32 cellular contexts compared by ENCODE assay signal in the genomic region with DNA sequence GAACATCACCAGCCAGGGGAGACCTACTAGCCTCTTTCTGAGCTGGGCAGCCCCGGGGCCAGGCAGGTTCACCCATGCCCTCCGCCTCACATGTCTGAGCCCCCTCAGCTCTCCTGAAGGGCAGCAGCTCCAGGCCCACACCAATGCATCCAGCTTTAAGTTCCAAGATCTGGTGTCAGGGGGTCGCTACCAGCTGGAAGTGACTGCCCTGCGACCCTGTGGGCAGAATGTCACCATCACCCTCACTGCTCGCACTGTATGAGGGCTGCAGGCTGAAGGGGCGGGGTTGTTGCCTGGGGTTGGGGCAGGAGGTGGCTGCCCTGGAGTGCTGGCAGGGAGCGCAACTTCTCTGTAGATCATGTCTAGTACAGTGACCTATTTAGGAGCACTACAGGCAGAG. TPM values are rescaled to one million over a fixed set of nuclear protein-coding genes. Genes with fewer than 3 reads are reported as not detected.
"Had no signal": no experiment of that assay in that cellular context is flagged by ENCODE, and none has a peak within 500 bp of the region (broad histone marks: within the 10 kb centered on the region; RNA-seq: fewer than 3 reads in every experiment).

No MANE protein-coding gene starts in this region.

- H2AFZ ChIP-seq: parathyroid adenoma had no signal

- H3K36me3 Mint-ChIP-seq: naive B cell; naive thymus-derived CD8-positive, alpha-beta T cell; natural killer cell treated with Interleukin-12 subunit alpha and Interleukin-12 subunit beta and Interleukin-15 and Interleukin-18, amount 100 ng/mL, for 72 hours; stimulated activated naive B cell treated with anti-CD40 and anti-IgM and Interleukin-4, amounts not matched to agents 10 μg/mL and 1 μg/mL and 100 μg/mL, for 72 hours had no signal

- H3K4me1 Mint-ChIP-seq: neural crest cell had no signal

- H3K9me3 Mint-ChIP-seq: naive B cell; naive thymus-derived CD8-positive, alpha-beta T cell; natural killer cell treated with Interleukin-12 subunit alpha and Interleukin-12 subunit beta and Interleukin-15 and Interleukin-18, amount 100 ng/mL, for 72 hours; nephron progenitor cell; neural crest cell; stimulated activated effector memory CD8-positive, alpha-beta T cell treated with anti-CD3 and anti-CD28 coated beads, Interleukin-12 subunit alpha, Interleukin-12 subunit beta, amount 100 ng/mL, for 72 hours; stimulated activated naive B cell treated with anti-CD40 and anti-IgM and Interleukin-4, amounts not matched to agents 10 μg/mL and 1 μg/mL and 100 μg/mL, for 72 hours; stimulated activated naive CD8-positive, alpha-beta T cell treated with anti-CD3 and anti-CD28 coated beads, Interleukin-15, Interleukin-2, amounts not matched to agents 100 ng/mL and 50 ng/mL, for 24 hours had no signal

- H3K9ac ChIP-seq: parathyroid adenoma had no signal

- H3K27me3 Mint-ChIP-seq: naive thymus-derived CD8-positive, alpha-beta T cell; natural killer cell treated with Interleukin-12 subunit alpha and Interleukin-12 subunit beta and Interleukin-15 and Interleukin-18, amount 100 ng/mL, for 72 hours; stimulated activated naive CD8-positive, alpha-beta T cell treated with anti-CD3 and anti-CD28 coated beads, Interleukin-15, Interleukin-2, amounts not matched to agents 100 ng/mL and 50 ng/mL, for 24 hours had no signal

- ATAC-seq: naive thymus-derived CD8-positive, alpha-beta T cell; natural killer cell treated with Interleukin-12 subunit alpha and Interleukin-12 subunit beta and Interleukin-15 and Interleukin-18, amount 100 ng/mL, for 72 hours; stimulated activated effector memory CD8-positive, alpha-beta T cell treated with anti-CD3 and anti-CD28 coated beads, Interleukin-12 subunit alpha, Interleukin-12 subunit beta, amount 100 ng/mL, for 72 hours; stimulated activated naive B cell treated with anti-CD40 and anti-IgM and Interleukin-4, amounts not matched to agents 10 μg/mL and 1 μg/mL and 100 μg/mL, for 72 hours had no signal

- H3K4me3 ChIP-seq: ovary, psoas muscle, skin epidermis, smooth muscle cell, spleen, stomach, thoracic aorta, thyroid gland, upper lobe of left lung, uterus had no signal

- H3K4me2 ChIP-seq: smooth muscle cell had no signal

- H3K36me3 ChIP-seq: ovary, spleen, stomach, thoracic aorta, thyroid gland, upper lobe of left lung, uterus had no signal

- H3K9me3 ChIP-seq: ovary, psoas muscle, spleen, stomach, thoracic aorta, thyroid gland, tibial nerve, upper lobe of left lung, uterus had no signal

- H3K27ac ChIP-seq: parathyroid adenoma, psoas muscle, spleen, stomach, thoracic aorta, thyroid gland, upper lobe of left lung, uterus had no signal

- H3K4me1 ChIP-seq: parathyroid adenoma, psoas muscle, uterus had no signal

- H3K4me3 Mint-ChIP-seq: naive B cell; naive thymus-derived CD8-positive, alpha-beta T cell; natural killer cell treated with Interleukin-12 subunit alpha and Interleukin-12 subunit beta and Interleukin-15 and Interleukin-18, amount 100 ng/mL, for 72 hours; nephron progenitor cell; neural crest cell; stimulated activated effector memory CD8-positive, alpha-beta T cell treated with anti-CD3 and anti-CD28 coated beads, Interleukin-12 subunit alpha, Interleukin-12 subunit beta, amount 100 ng/mL, for 72 hours; stimulated activated naive CD8-positive, alpha-beta T cell treated with anti-CD3 and anti-CD28 coated beads, Interleukin-15, Interleukin-2, amounts not matched to agents 100 ng/mL and 50 ng/mL, for 24 hours had no signal

- H3K27ac Mint-ChIP-seq: nephron progenitor cell; progenitor cell of endocrine pancreas; stimulated activated naive B cell treated with anti-CD40 and anti-IgM and Interleukin-4, amounts not matched to agents 10 μg/mL and 1 μg/mL and 100 μg/mL, for 72 hours; stimulated activated naive CD8-positive, alpha-beta T cell treated with anti-CD3 and anti-CD28 coated beads, Interleukin-15, Interleukin-2, amounts not matched to agents 100 ng/mL and 50 ng/mL, for 24 hours had no signal

- H3K27me3 ChIP-seq: ovary, spleen, thyroid gland, tibial nerve, upper lobe of left lung, uterus had no signal

- DNase-seq: naive B cell; naive thymus-derived CD8-positive, alpha-beta T cell; nephron progenitor cell; occipital lobe; posterior cingulate gyrus; psoas muscle; spleen; stimulated activated CD4-positive, alpha-beta T cell treated with anti-CD3 and anti-CD28 coated beads, Interleukin-12 subunit alpha, Interleukin-12 subunit beta, amount 100 ng/mL, for 4 hours; stimulated activated CD4-positive, alpha-beta T cell treated with anti-CD3 and anti-CD28 coated beads, Interleukin-2, amount 100 ng/mL, for 24 hours; stimulated activated CD4-positive, alpha-beta T cell treated with anti-CD3 and anti-CD28 coated beads, Interleukin-2, amount 100 ng/mL, for 48 hours; stimulated activated CD4-positive, alpha-beta T cell treated with anti-CD3 and anti-CD28 coated beads, Interleukin-4, amount 100 ng/mL, for 24 hours; stimulated activated naive B cell treated with anti-CD40 and anti-IgM and Interleukin-4, amounts not matched to agents 10 μg/mL and 1 μg/mL and 100 μg/mL, for 72 hours; stimulated activated naive CD4-positive, alpha-beta T cell treated with Interleukin-2 at 50 U/mL for 16 hours; stomach; thyroid gland; trophoblast cell; uterus had no signal

RNA-seq across cellular contexts. Expression of gene PTPN7, which starts 8.5 kb away (rescaled TPM):
- total RNA-seq: neural crest cell, osteoblast, progenitor cell of endocrine pancreas, renal cortical epithelial cell, smooth muscle cell had no signal
- polyA plus RNA-seq: smooth muscle cell had no signal

RNA-seq across cellular contexts. Expression of gene LGR6, which starts 24.7 kb away (rescaled TPM):
- total RNA-seq: osteoblast, subcutaneous adipose tissue had no signal

RNA-seq across cellular contexts. Expression of gene GPR37L1, which starts 46.1 kb away (rescaled TPM):
- total RNA-seq: naive thymus-derived CD8-positive, alpha-beta T cell; natural killer cell treated with Interleukin-12 subunit alpha and Interleukin-12 subunit beta and Interleukin-15 and Interleukin-18, amount 100 ng/mL, for 72 hours; osteoblast; progenitor cell of endocrine pancreas; psoas muscle; smooth muscle cell; spleen; thoracic aorta had no signal
- polyA plus RNA-seq: smooth muscle cell had no signal
